ENCODE assay signal across 22 cellular contexts in the genomic region with DNA sequence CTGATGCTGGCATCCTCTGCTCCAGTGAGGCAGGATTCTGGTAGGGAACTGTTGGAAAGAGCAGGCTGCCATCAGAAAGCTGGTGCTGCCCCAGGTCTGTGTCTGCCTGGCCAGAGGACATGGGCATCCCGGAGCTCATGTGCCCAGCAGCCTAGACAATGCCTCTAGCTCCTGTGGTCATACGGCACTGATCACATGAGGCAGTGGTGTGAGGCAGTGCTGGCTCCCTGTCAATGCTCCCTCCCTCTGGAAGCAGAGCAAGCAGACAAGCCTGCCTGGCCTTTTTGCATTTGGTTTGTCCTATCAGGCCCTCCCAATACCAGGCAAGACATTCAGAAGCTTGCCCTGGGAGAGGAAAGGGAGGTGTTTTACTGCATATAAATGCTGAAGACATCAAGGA. TPM values are rescaled to one million over a fixed set of nuclear protein-coding genes. Genes with fewer than 3 reads are reported as not detected.
DNase-seq lines count a peak whose midpoint lies in the region; ATAC-seq lines count a peak whose summit lies in the region.
"Had no signal": no experiment of that assay in that cellular context is flagged by ENCODE, and none has a peak within 500 bp of the region (broad histone marks: within the 10 kb centered on the region; RNA-seq: fewer than 3 reads in every experiment).

No MANE protein-coding gene starts in this region.

- intact Hi-C loops in cardiac septum (cut with DNase I) = no loop called here

- H4K20me1 ChIP-seq in BLaER1 = 0 out of 2 replicates have a peak, but pooled peaks cover 5% of the 10 kb centered on the region

- H3K4me3 ChIP-seq in BLaER1 = no peak overlapping the region
- H3K4me3 ChIP-seq: lower lobe of right lung, pancreas, SJCRH30, skin epidermis had no signal

- ATAC-seq in HG03039 (IDR thresholded peaks at IDR 0.05; ENCODE audit: unreplicated experiment) = no peak
- ATAC-seq: lower lobe of right lung, pancreas had no signal

- H3K9me3 ChIP-seq in BLaER1 = no peaks in the 10 kb centered on the region
- H3K9me3 ChIP-seq: lower lobe of right lung, pancreas, SJCRH30 had no signal

- no peaks in the 10 kb centered on the region for H3K27me3 ChIP-seq in BLaER1
- H3K27me3 ChIP-seq: pancreas, SJCRH30 had no signal

- H3K9ac ChIP-seq in BLaER1 = no peak overlapping the region

- DNase-seq in astrocyte of the hippocampus (ENCODE audit: low read depth, low spot score) = peak; percentile 12
- peak; percentile 82 for DNase-seq in cardiac septum (ENCODE audit: low spot score)
- DNase-seq in nucleus accumbens (lab: John Stamatoyannopoulos, UW) = peak in 54 of 56 donors; percentile 7 to 92 (median 72)
- DNase-seq in COR-L47 (lab: John Stamatoyannopoulos, UW) = no peak
- no peak for DNase-seq in NCI-H446 (lab: John Stamatoyannopoulos, UW)
- DNase-seq in NCI-H345 (lab: John Stamatoyannopoulos, UW) = no peak
- DNase-seq: activated CD4-positive, alpha-beta memory T cell treated with anti-CD3 and anti-CD28 coated beads, Interleukin-2, amount 10 ng/mL, durations not matched to agents 7 days and 5 days; activated naive CD4-positive, alpha-beta T cell treated with anti-CD3 and anti-CD28 coated beads for 36 hours; cortex of kidney; GDM1; immature natural killer cell; lower lobe of right lung; NCI-H1417 treated with DMSO at 0.1 percent for 48 hours; NCI-H69; OCI-M1; pancreas; SJCRH30; T-helper 2 cell had no signal

- peaks cover 39% of the 10 kb centered on the region for H3K4me1 ChIP-seq in BLaER1
- H3K4me1 ChIP-seq: lower lobe of right lung, SJCRH30 had no signal

- H3K27ac ChIP-seq in BLaER1 = peak overlapping the region; percentile 51
- H3K27ac ChIP-seq: lower lobe of right lung, pancreas, SJCRH30, skin epidermis had no signal

- H3K36me3 ChIP-seq in BLaER1 = peaks cover 77% of the 10 kb centered on the region
- H3K36me3 ChIP-seq: SJCRH30 had no signal

- peak overlapping the region; percentile 49 for H3K4me2 ChIP-seq in BLaER1

RNA-seq across cellular contexts. Expression of a gene that starts 19.5 kb away (rescaled TPM):
- not detected for total RNA-seq in cardiac septum
- total RNA-seq: activated CD4-positive, alpha-beta memory T cell treated with anti-CD3 and anti-CD28 coated beads, Interleukin-2, amount 10 ng/mL, durations not matched to agents 7 days and 5 days; activated naive CD4-positive, alpha-beta T cell treated with anti-CD3 and anti-CD28 coated beads for 36 hours; H4; lower lobe of right lung; SJCRH30 had no signal

RNA-seq across cellular contexts. Expression of a gene that starts 27.9 kb away (rescaled TPM):
- total RNA-seq in cardiac septum = 69.5 TPM

RNA-seq across cellular contexts. Expression of a gene that starts 28.2 kb away (rescaled TPM):
- 41.8 TPM for total RNA-seq in cardiac septum

Comparison
In these comparisons a context has a peak if more than half of its experiments do, and no peak if none do; other contexts are left out.
1. DNase-seq: peak in astrocyte of the hippocampus (single experiment), cardiac septum (single experiment) and nucleus accumbens (54 of 56); none in COR-L47 (single experiment), NCI-H446 (0 of 2) and NCI-H345 (single experiment).